Comparison of ENCODE assay signal across 11 cellular contexts in the genomic region with DNA sequence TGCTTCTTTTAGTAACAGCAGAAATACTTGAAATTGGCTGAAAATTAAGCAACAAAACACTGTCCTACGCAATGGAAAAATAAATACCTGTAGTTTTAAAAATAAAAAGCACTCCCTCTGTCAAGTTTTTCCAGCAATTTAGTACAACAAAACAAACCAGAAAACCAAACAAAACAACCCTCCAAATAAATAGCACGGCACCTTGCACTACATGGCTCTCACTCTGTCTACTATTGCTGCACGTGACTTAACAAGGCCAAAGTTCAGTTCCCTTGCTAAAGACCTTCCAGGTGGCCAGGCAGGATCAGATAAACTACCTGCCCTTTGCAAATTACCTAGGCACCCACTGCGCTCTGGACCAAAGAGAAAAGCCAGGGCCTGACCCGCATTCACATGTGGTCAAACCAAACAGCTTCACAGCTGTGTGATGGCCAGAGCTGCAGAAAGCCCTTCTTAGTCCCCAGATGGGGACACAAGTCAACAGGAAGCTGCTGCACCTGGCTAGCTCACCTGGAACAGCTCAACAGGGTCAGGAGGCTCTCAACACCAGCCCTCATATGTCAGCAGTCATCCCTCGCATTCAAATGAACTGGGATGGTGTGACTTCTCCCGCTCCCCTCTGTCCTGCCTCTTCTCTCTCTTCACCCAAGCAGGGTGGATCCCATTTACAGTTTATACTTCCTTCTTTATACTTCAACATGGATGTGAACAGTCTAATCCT.
DNase-seq lines count a peak whose midpoint lies in the region; ATAC-seq and TF ChIP-seq lines count a peak whose summit lies in the region.
"Had no signal": no experiment of that assay in that cellular context is flagged by ENCODE, and none has a peak within 500 bp of the region (broad histone marks: within the 10 kb centered on the region; RNA-seq: fewer than 3 reads in every experiment).

No MANE protein-coding gene starts in this region.

- DNase-seq in CD1c-positive myeloid dendritic cell (ENCODE audit: extremely low spot score) (peak; percentile 69), LNCaP clone FGC (ENCODE audit: low read depth) (peak; percentile 10), body of pancreas (peak; percentile 57 to 76 (median 72)), uterus (no peak), AG20443 (ENCODE audit: low spot score) (no peak), cerebellum (ENCODE audit: low spot score) (no peak), ecto neural progenitor cell (ENCODE audit: low spot score) (no peak)
- DNase-seq in natural killer cell treated with Interleukin-12 subunit alpha and Interleukin-12 subunit beta and Interleukin-15 and Interleukin-18, amount 100 ng/mL, for 72 hours (ENCODE audit: low spot score) = no peak
- DNase-seq: Calu3, NCI-H1694 treated with DMSO at 0.1 percent for 48 hours had no signal

- H3K27ac Mint-ChIP-seq in natural killer cell treated with Interleukin-12 subunit alpha and Interleukin-12 subunit beta and Interleukin-15 and Interleukin-18, amount 100 ng/mL, for 72 hours = peak overlapping the region in 1 of 2 donors; percentile 26

- no peaks in the 10 kb centered on the region for H3K9me3 Mint-ChIP-seq in natural killer cell treated with Interleukin-12 subunit alpha and Interleukin-12 subunit beta and Interleukin-15 and Interleukin-18, amount 100 ng/mL, for 72 hours

- H3K36me3 Mint-ChIP-seq in natural killer cell treated with Interleukin-12 subunit alpha and Interleukin-12 subunit beta and Interleukin-15 and Interleukin-18, amount 100 ng/mL, for 72 hours = peaks cover 9% of the 10 kb centered on the region

- peaks cover 66 to 78% of the 10 kb centered on the region in 2 donors for H3K4me1 Mint-ChIP-seq in natural killer cell treated with Interleukin-12 subunit alpha and Interleukin-12 subunit beta and Interleukin-15 and Interleukin-18, amount 100 ng/mL, for 72 hours (ENCODE audit: low read depth in 2 of 2)

- ATAC-seq in body of pancreas = peak; percentile 78
- ATAC-seq in natural killer cell treated with Interleukin-12 subunit alpha and Interleukin-12 subunit beta and Interleukin-15 and Interleukin-18, amount 100 ng/mL, for 72 hours = no peak

- 31 to 32% methylated on average over 7 of the region's 7 CpGs for whole genome bisulfite sequencing in body of pancreas, 2 donors

- H3K4me3 ChIP-seq in LNCaP clone FGC (ENCODE audit: low read depth, low read length) = no peak overlapping the region
- H3K4me3 ChIP-seq in body of pancreas = no peak overlapping the region
- H3K4me3 ChIP-seq in uterus = no peak overlapping the region
- H3K4me3 ChIP-seq: prostate gland had no signal

- H3K9me3 ChIP-seq in body of pancreas (no peaks in the 10 kb centered on the region), uterus (no peaks in the 10 kb centered on the region)
- H3K9me3 ChIP-seq: prostate gland had no signal

- no peaks in the 10 kb centered on the region for H3K27me3 Mint-ChIP-seq in natural killer cell treated with Interleukin-12 subunit alpha and Interleukin-12 subunit beta and Interleukin-15 and Interleukin-18, amount 100 ng/mL, for 72 hours

- H3K4me1 ChIP-seq in body of pancreas (peaks cover 74% of the 10 kb centered on the region), uterus (no peaks in the 10 kb centered on the region)
- H3K4me1 ChIP-seq: prostate gland had no signal

- peak overlapping the region; percentile 68 to 82 (median 78) for H3K27ac ChIP-seq in body of pancreas
- H3K27ac ChIP-seq in uterus = no peak overlapping the region

- TF ChIP-seq POLR2A in body of pancreas (IDR thresholded peaks at IDR 0.05) = no peak
- TF ChIP-seq POLR2A in uterus (IDR thresholded peaks at IDR 0.05) = no peak

- H3K27me3 ChIP-seq in body of pancreas (no peaks in the 10 kb centered on the region), uterus (no peaks in the 10 kb centered on the region)

- TF ChIP-seq CTCF in LNCaP clone FGC (IDR thresholded peaks at IDR 0.05; ENCODE audit: control insufficient read depth, extremely low read depth, insufficient read depth) (no peak), body of pancreas (IDR thresholded peaks at IDR 0.05) (no peak), uterus (IDR thresholded peaks at IDR 0.05) (no peak)

- H3K36me3 ChIP-seq in body of pancreas (replicated peaks in 1 of 2; ENCODE audit: insufficient read depth in 1 of 2, low read depth in 2 of 2) (no peaks in the 10 kb centered on the region), uterus (no peaks in the 10 kb centered on the region)
- H3K36me3 ChIP-seq: prostate gland had no signal

- H3K4me3 Mint-ChIP-seq in natural killer cell treated with Interleukin-12 subunit alpha and Interleukin-12 subunit beta and Interleukin-15 and Interleukin-18, amount 100 ng/mL, for 72 hours = peak overlapping the region; percentile 42

- intact Hi-C loops in body of pancreas (cut with DNase I) = no loop called here
- intact Hi-C loops in uterus (cut with DNase I; ENCODE audit: low total_unique reads) = no loop called here

Comparison
In these comparisons a context has a peak if more than half of its experiments do, and no peak if none do; other contexts are left out.
1. DNase-seq: peak in CD1c-positive myeloid dendritic cell (single experiment), LNCaP clone FGC (single experiment) and body of pancreas (4 of 4); none in natural killer cell treated with Interleukin-12 subunit alpha and Interleukin-12 subunit beta and Interleukin-15 and Interleukin-18, amount 100 ng/mL, for 72 hours (single experiment), uterus (0 of 2), AG20443 (single experiment), cerebellum (single experiment) and ecto neural progenitor cell (single experiment).
2. H3K27ac ChIP-seq: peak in body of pancreas (4 of 4); none in uterus (0 of 2).